Comparison of ENCODE assay signal across 20 cellular contexts in genomic region chr18:65924878-65925277, GRCh38.
"Had no signal": no experiment of that assay in that cellular context is flagged by ENCODE, and none has a peak within 500 bp of the region (broad histone marks: within the 10 kb centered on the region; RNA-seq: fewer than 3 reads in every experiment).

No MANE protein-coding gene starts in this region.

- H3K9ac ChIP-seq: neural progenitor cell had no signal

- DNase-seq: cortex of kidney; dorsolateral prefrontal cortex; effector CD4-positive, alpha-beta T cell; hypothalamus; immature natural killer cell; islet precursor cell; kidney glomerular epithelial cell; naive thymus-derived CD4-positive, alpha-beta T cell; nucleus accumbens; stimulated activated CD4-positive, alpha-beta T cell treated with anti-CD3 and anti-CD28 coated beads, Interleukin-2, amount 100 ng/mL, for 24 hours; stimulated activated CD4-positive, alpha-beta T cell treated with anti-CD3 and anti-CD28 coated beads, Interleukin-4, amount 100 ng/mL, for 24 hours; stimulated activated naive CD4-positive, alpha-beta T cell treated with Interleukin-2 at 50 U/mL for 16 hours; stomach; thyroid gland; trophoblast cell had no signal

- H3K36me3 ChIP-seq: neural progenitor cell, prostate gland, right atrium auricular region, stomach, thyroid gland, vagina had no signal

- H3K27me3 ChIP-seq: neural progenitor cell, right atrium auricular region, stomach, thyroid gland, vagina had no signal

- H3K4me1 ChIP-seq: neural progenitor cell, prostate gland, right atrium auricular region, stomach, thyroid gland, vagina had no signal

- H3K4me2 ChIP-seq: neural progenitor cell had no signal

- H3K9me3 ChIP-seq: prostate gland, right atrium auricular region, stomach, thyroid gland, vagina had no signal

- H3K27ac ChIP-seq: dorsolateral prefrontal cortex, neural progenitor cell, prostate gland, right atrium auricular region, stomach, thyroid gland, vagina had no signal

- H3K4me3 ChIP-seq: dorsolateral prefrontal cortex, lung, neural progenitor cell, prostate gland, right atrium auricular region, stomach, thyroid gland, vagina had no signal
